ENCODE assay signal across 8 cellular contexts in genomic region chr3:147361671-147362420, GRCh38. TPM values are rescaled to one million over a fixed set of nuclear protein-coding genes. Genes with fewer than 3 reads are reported as not detected.
DNase-seq lines count a peak whose midpoint lies in the region; ATAC-seq and TF ChIP-seq lines count a peak whose summit lies in the region.

No MANE protein-coding gene starts in this region.

- H3K4me1 ChIP-seq in mammary epithelial cell (ENCODE audit: insufficient read depth, low read length) (no peaks in the 10 kb centered on the region), neuronal stem cell (ENCODE audit: control insufficient read depth in 2 of 2, insufficient read depth in 1 of 2, low read depth in 1 of 2, low read length in 2 of 2) (peaks cover 14 to 18% of the 10 kb centered on the region in 2 donors), suprapubic skin (no peaks in the 10 kb centered on the region)

- no TSS peak for BruUV-seq in mammary epithelial cell (replicated peaks; lab: Mats Ljungman, UMichigan)

- H3K79me1 ChIP-seq in neuronal stem cell (ENCODE audit: low read depth, low read length), result no peaks in the 10 kb centered on the region

- CTCF ChIA-PET in mammary epithelial cell (lab: Charles Lee; ENCODE audit: low non-redundant PET), result no interaction called here

- H3K23ac ChIP-seq in neuronal stem cell (ENCODE audit: low read depth, low read length, poor library complexity), result no peak overlapping the region

- H3K27ac ChIP-seq in mammary epithelial cell (ENCODE audit: insufficient read depth, low read depth, low read length), result no peak overlapping the region
- H3K27ac ChIP-seq in neuronal stem cell (replicated peaks; ENCODE audit: low read length), result no peak overlapping the region
- H3K27ac ChIP-seq in suprapubic skin, result no peak overlapping the region

- no peak overlapping the region for H2BK120ac ChIP-seq in neuronal stem cell (ENCODE audit: low read depth, low read length)

- no peak overlapping the region for H2BK15ac ChIP-seq in neuronal stem cell (ENCODE audit: low read length)

- no peak overlapping the region for H2AK5ac ChIP-seq in neuronal stem cell (ENCODE audit: low read depth, low read length)

- H3K9ac ChIP-seq in mammary epithelial cell (ENCODE audit: insufficient read depth, low read length) (no peak overlapping the region), neuronal stem cell (ENCODE audit: low read depth, low read length, poor library complexity) (no peak overlapping the region)

- no peaks in the 10 kb centered on the region for H4K20me1 ChIP-seq in mammary epithelial cell (ENCODE audit: insufficient read depth, low read length)

- no peak overlapping the region for H4K8ac ChIP-seq in neuronal stem cell (ENCODE audit: low read depth, low read length)

- peak; percentile 62 for ATAC-seq in HG02943 (IDR thresholded peaks at IDR 0.05; ENCODE audit: low read depth, unreplicated experiment)

- H3K4me2 ChIP-seq in mammary epithelial cell (ENCODE audit: insufficient read depth, low read depth, low read length), result no peak overlapping the region
- H3K4me2 ChIP-seq in neuronal stem cell (ENCODE audit: insufficient read depth, low read length, poor library complexity, severe bottlenecking), result peak overlapping the region; percentile 21

- in situ Hi-C loops in mammary epithelial cell (cut with MboI; ENCODE audit: low sequenced_read_pairs in 2 of 2), result no loop called here

- H3K14ac ChIP-seq in neuronal stem cell (ENCODE audit: low read length), result no peak overlapping the region

- H2BK12ac ChIP-seq in neuronal stem cell (ENCODE audit: low read length), result no peak overlapping the region

- no peak for TF ChIP-seq EP300 in suprapubic skin (IDR thresholded peaks at IDR 0.05)

- no peak overlapping the region for H4K91ac ChIP-seq in neuronal stem cell (ENCODE audit: low read depth, low read length, poor library complexity)

- no peak overlapping the region for H3K4ac ChIP-seq in neuronal stem cell (ENCODE audit: low read length)

- no peaks in the 10 kb centered on the region for H3K79me2 ChIP-seq in mammary epithelial cell (ENCODE audit: insufficient read depth, low read length)

- intact Hi-C loops in mammary epithelial cell (cut with micrococcal nuclease), result loop anchor here (5.0 kb wide), 1 partner anchor 255 kb away; no protein-coding TSS in a partner anchor

- H3K9me3 ChIP-seq in mammary epithelial cell (replicated peaks; ENCODE audit: insufficient read depth, low read length) (peaks cover 2% of the 10 kb centered on the region), neuronal stem cell (replicated peaks in 1 of 2; ENCODE audit: control insufficient read depth in 2 of 2, insufficient read depth in 1 of 2, low read depth in 1 of 2, low read length in 2 of 2) (peaks cover 2 to 15% of the 10 kb centered on the region in 2 donors), suprapubic skin (no peaks in the 10 kb centered on the region)

- dilution Hi-C loops in mammary epithelial cell (cut with HindIII; ENCODE audit: low sequenced_read_pairs), result no loop called here

- TF ChIP-seq CTCF in AG09319 (IDR thresholded peaks at IDR 0.05; ENCODE audit: low read depth, low read length) (peak; percentile 37), GM12865 (IDR thresholded peaks at IDR 0.05; ENCODE audit: insufficient read depth, low read depth, low read length, missing control alignments) (peak; percentile 71), mammary epithelial cell (conservative IDR thresholded peaks at IDR 0.05 in 1 of 2, IDR thresholded peaks at IDR 0.05 in 1 of 2; ENCODE audit: extremely low read depth in 1 of 2, insufficient read depth in 1 of 2, low read depth in 1 of 2, low read length in 2 of 2) (peak; percentile 54 to 66), suprapubic skin (IDR thresholded peaks at IDR 0.05) (no peak)

- H3K27me3 ChIP-seq in mammary epithelial cell (ENCODE audit: insufficient read depth, low read length) (peaks cover 46% of the 10 kb centered on the region), neuronal stem cell (ENCODE audit: control insufficient read depth in 3 of 3, insufficient read depth in 3 of 3, low read depth in 1 of 3, low read length in 3 of 3) (peaks cover 0 to 90% (median 54%) of the 10 kb centered on the region in 3 experiments), suprapubic skin (peaks cover 86% of the 10 kb centered on the region)

- H2AFZ ChIP-seq in mammary epithelial cell (ENCODE audit: low read depth, low read length) (no peak overlapping the region), neuronal stem cell (ENCODE audit: low read length) (peak overlapping the region; percentile 76)

- H2BK5ac ChIP-seq in neuronal stem cell (ENCODE audit: low read length), result no peak overlapping the region

- H3K4me3 ChIP-seq in GM12865 (ENCODE audit: low read depth, low read length), result no peak overlapping the region
- H3K4me3 ChIP-seq in mammary epithelial cell (replicated peaks in 1 of 3; ENCODE audit: insufficient read depth in 1 of 3, low read depth in 2 of 3, low read length in 3 of 3), result no peak overlapping the region
- H3K4me3 ChIP-seq in neuronal stem cell (ENCODE audit: low read length in 2 of 2), result peak overlapping the region in 1 of 2 donors; percentile 21
- no peak overlapping the region for H3K4me3 ChIP-seq in suprapubic skin

- H3K36me3 ChIP-seq in mammary epithelial cell (ENCODE audit: insufficient read depth, low read length), result no peaks in the 10 kb centered on the region
- no peaks in the 10 kb centered on the region for H3K36me3 ChIP-seq in neuronal stem cell (replicated peaks in 1 of 2; ENCODE audit: control insufficient read depth in 2 of 2, insufficient read depth in 2 of 2, low read length in 2 of 2)
- H3K36me3 ChIP-seq in suprapubic skin, result no peaks in the 10 kb centered on the region

- DNase-seq in AG09319 (ENCODE audit: extremely low read depth, low read depth) (no peak), GM12865 (ENCODE audit: low read depth) (peak; percentile 66), NCI-H69 (lab: John Stamatoyannopoulos, UW) (peak; percentile 55), mammary epithelial cell (peak; percentile 3), neuronal stem cell (ENCODE audit: low spot score) (no peak), suprapubic skin (ENCODE audit: low spot score in 2 of 2) (no peak), NCI-H187 treated with DMSO at 0.1 percent for 48 hours (lab: John Stamatoyannopoulos, UW) (no peak)

- 14% methylated on average over 8 of the region's 9 CpGs for WGBS in mammary epithelial cell (ENCODE audit: low coverage, missing lambda C conversion rate)
- no CpG with 5 or more reads among the region's 9 CpGs for WGBS in neuronal stem cell (ENCODE audit: extremely low coverage in 2 of 2, insufficient read length in 2 of 2, insufficient replicate concordance in 1 of 2), 2 donors
- 12% methylated on average over 9 of the region's 9 CpGs for WGBS in suprapubic skin

- no peak for TF ChIP-seq POLR2A in suprapubic skin (IDR thresholded peaks at IDR 0.05)

- no peak overlapping the region for H3K18ac ChIP-seq in neuronal stem cell (ENCODE audit: low read length)

RNA-seq across cellular contexts. Expression of gene ZIC4, which starts 44.5 kb away (rescaled TPM):
- under 1 TPM in 1 of 2 donors, not detected in 1; 0.17 TPM for total RNA-seq in mammary epithelial cell
- polyA plus RNA-seq in mammary epithelial cell, result not detected
- not detected for polyA minus RNA-seq in mammary epithelial cell
- polyA plus RNA-seq in neuronal stem cell (2013, experiment 1 of 2), result 0.67 TPM
- polyA plus RNA-seq in neuronal stem cell (2013, experiment 2 of 2), result 0.78 TPM
- total RNA-seq in suprapubic skin, result not detected

RNA-seq across cellular contexts. Expression of gene ZIC1, which starts 47.3 kb away (rescaled TPM):
- total RNA-seq in mammary epithelial cell (under 1 TPM in 1 of 2 donors, not detected in 1; under 0.01 TPM), suprapubic skin (1 to 10 TPM in 1 of 4 donors, not detected in 3; 3.9 TPM)
- polyA plus RNA-seq in mammary epithelial cell, result not detected
- polyA minus RNA-seq in mammary epithelial cell, result not detected
- polyA plus RNA-seq in neuronal stem cell (2013, experiment 1 of 2), result 24.9 TPM
- 27.0 TPM for polyA plus RNA-seq in neuronal stem cell (2013, experiment 2 of 2)

Comparison
In these comparisons a context has a peak if more than half of its experiments do, and no peak if none do; other contexts are left out.
1. DNase-seq: peak in GM12865 (single experiment), NCI-H69 (single experiment) and mammary epithelial cell (single experiment); none in AG09319 (single experiment), neuronal stem cell (single experiment), suprapubic skin (0 of 2) and NCI-H187 treated with DMSO at 0.1 percent for 48 hours (single experiment).
2. CTCF ChIP-seq: peak in AG09319 (single experiment), GM12865 (single experiment) and mammary epithelial cell (2 of 2); none in suprapubic skin (0 of 2).